8 cellular contexts compared by ENCODE assay signal in the genomic region with DNA sequence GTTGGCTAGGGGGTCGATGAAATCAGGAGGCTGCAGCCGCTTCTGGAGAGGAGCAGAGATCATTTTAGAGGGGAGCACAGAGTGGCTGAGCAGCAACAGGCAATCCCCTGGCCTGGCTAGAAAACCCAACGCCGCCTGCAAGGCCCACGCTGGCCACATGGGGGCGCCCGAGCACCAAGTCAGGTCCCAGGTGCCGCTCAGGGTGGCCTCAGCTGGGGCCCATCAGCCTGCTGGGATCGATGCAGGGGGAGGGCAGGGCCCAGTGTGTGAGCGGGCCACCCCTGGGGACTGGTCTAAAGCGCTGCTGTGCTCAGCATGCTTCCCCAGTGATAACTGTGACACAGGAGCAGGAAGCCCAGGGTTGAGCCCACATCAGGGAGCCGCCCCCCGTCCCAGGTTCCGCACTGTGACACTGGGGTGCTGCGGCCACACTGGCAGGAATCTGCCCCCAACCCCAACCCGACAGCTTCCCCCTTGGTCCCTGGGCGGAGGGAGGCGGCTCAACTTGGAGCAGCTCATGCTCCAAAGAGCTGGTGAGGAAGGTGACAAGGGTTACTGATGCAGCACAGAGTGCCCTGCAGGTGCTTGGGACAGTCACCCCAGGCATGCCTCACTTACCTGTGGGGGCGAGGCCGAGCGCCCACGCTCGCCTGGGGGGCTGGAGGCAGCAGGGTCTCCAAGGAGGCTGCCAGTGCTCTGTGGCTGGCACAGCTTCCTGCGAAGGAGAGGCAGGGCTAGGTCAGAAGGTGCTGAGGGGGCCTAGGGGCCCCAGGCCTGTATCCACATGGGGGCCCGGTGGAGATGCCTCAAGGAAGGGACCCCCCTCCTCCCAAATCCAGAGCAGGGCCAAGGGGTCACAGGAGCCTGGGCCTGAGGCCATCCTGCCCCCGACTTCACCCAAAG. TPM values are rescaled to one million over a fixed set of nuclear protein-coding genes. Genes with fewer than 3 reads are reported as not detected.
DNase-seq lines count a peak whose midpoint lies in the region; ATAC-seq and TF ChIP-seq lines count a peak whose summit lies in the region.

No MANE protein-coding gene starts in this region.

- H3K36me3 Mint-ChIP-seq in CD4-positive, alpha-beta memory T cell = peaks cover 12 to 50% of the 10 kb centered on the region in 2 donors
- H3K36me3 Mint-ChIP-seq in activated CD4-positive, alpha-beta memory T cell treated with anti-CD3 and anti-CD28 coated beads for 36 hours = peaks cover 15% of the 10 kb centered on the region

- ATAC-seq in GM19328 (IDR thresholded peaks at IDR 0.05; ENCODE audit: unreplicated experiment) = no peak

- H3K79me1 ChIP-seq in mesendoderm (ENCODE audit: low read length) = no peaks in the 10 kb centered on the region

- H3K9me3 Mint-ChIP-seq in CD4-positive, alpha-beta memory T cell = no peaks in the 10 kb centered on the region
- H3K9me3 Mint-ChIP-seq in activated CD4-positive, alpha-beta memory T cell treated with anti-CD3 and anti-CD28 coated beads for 36 hours = no peaks in the 10 kb centered on the region

- CTCF ChIA-PET in CD4-positive, alpha-beta memory T cell (lab: Charles Lee; ENCODE audit: partially characterized antibody) = interaction anchor here (0.7 to 4.6 kb wide), 28 partner anchors 11 to 493 kb away, joined by 3 to 28 read pairs (median 4); a partner anchor contains a TSS
- CTCF ChIA-PET in activated CD4-positive, alpha-beta memory T cell treated with anti-CD3 and anti-CD28 coated beads for 36 hours (lab: Charles Lee) = interaction anchor here (0.7 to 4.2 kb wide), 29 partner anchors 10 to 535 kb away, joined by 3 to 56 read pairs (median 4); a partner anchor contains a TSS

- peak overlapping the region in 1 of 8 donors; percentile 35 for H3K4me3 Mint-ChIP-seq in CD4-positive, alpha-beta memory T cell
- no peak overlapping the region for H3K4me3 Mint-ChIP-seq in activated CD4-positive, alpha-beta memory T cell treated with anti-CD3 and anti-CD28 coated beads for 36 hours

- no peak overlapping the region for H3K56ac ChIP-seq in mesendoderm (ENCODE audit: low read length)

- no peak overlapping the region for H4K8ac ChIP-seq in mesendoderm (ENCODE audit: low read depth, low read length)

- H3K4me2 ChIP-seq in mesendoderm (ENCODE audit: low read length) = no peak overlapping the region

- TF ChIP-seq CTCF in HFF-Myc (IDR thresholded peaks at IDR 0.05; ENCODE audit: low read depth, low read length, missing control alignments) (peak; percentile 97), dorsolateral prefrontal cortex (IDR thresholded peaks at IDR 0.05 in 54 of 56, conservative IDR thresholded peaks at IDR 0.05 in 2 of 56; ENCODE audit: low read depth in 1 of 56, partially characterized antibody in 56 of 56) (peak; percentile 91 to 99 (median 98))

- no peaks in the 10 kb centered on the region for H3K27me3 Mint-ChIP-seq in CD4-positive, alpha-beta memory T cell
- no peaks in the 10 kb centered on the region for H3K27me3 Mint-ChIP-seq in activated CD4-positive, alpha-beta memory T cell treated with anti-CD3 and anti-CD28 coated beads for 36 hours

- H4K5ac ChIP-seq in mesendoderm (ENCODE audit: low read length) = no peak overlapping the region

- H3K18ac ChIP-seq in mesendoderm (ENCODE audit: low read length) = no peak overlapping the region

- no peak overlapping the region for H3K4ac ChIP-seq in mesendoderm (ENCODE audit: low read depth, low read length)

- no peaks in the 10 kb centered on the region for H3K27me3 ChIP-seq in CD4-positive, alpha-beta memory T cell (ENCODE audit: insufficient read depth, low read length)
- H3K27me3 ChIP-seq in dorsolateral prefrontal cortex (no peaks in the 10 kb centered on the region), mesendoderm (ENCODE audit: insufficient read depth, low read length, poor library complexity) (no peaks in the 10 kb centered on the region)

- peak; percentile 80 to 87 (median 82) for DNase-seq in CD4-positive, alpha-beta memory T cell
- DNase-seq in HFF-Myc (ENCODE audit: extremely low read depth, low read depth) (no peak), NCI-H345 treated with DMSO at 0.1 percent for 48 hours (lab: John Stamatoyannopoulos, UW; ENCODE audit: unreplicated experiment) (peak; percentile 62), dorsolateral prefrontal cortex (peak; percentile 82 to 97 (median 92)), mesendoderm (peak; percentile 58)
- DNase-seq in activated CD4-positive, alpha-beta memory T cell treated with anti-CD3 and anti-CD28 coated beads for 36 hours = peak; percentile 91
- peak; percentile 76 to 80 for DNase-seq in stimulated activated CD8-positive, alpha-beta memory T cell treated with anti-CD3 and anti-CD28 coated beads, Interleukin-2, amount 100 ng/mL, for 1 hour (ENCODE audit: low read depth in 2 of 2)

- no peak overlapping the region for H3K4me3 ChIP-seq in CD4-positive, alpha-beta memory T cell (ENCODE audit: low read length in 2 of 2)
- H3K4me3 ChIP-seq in HFF-Myc (replicated peaks; ENCODE audit: low read depth, low read length) = no peak overlapping the region
- H3K4me3 ChIP-seq in dorsolateral prefrontal cortex = peak overlapping the region in 1 of 59 donors; percentile 19
- no peak overlapping the region for H3K4me3 ChIP-seq in mesendoderm (ENCODE audit: low read length)

- peaks cover 5% of the 10 kb centered on the region for H3K4me1 ChIP-seq in CD4-positive, alpha-beta memory T cell (ENCODE audit: insufficient read depth, low read length)
- no peaks in the 10 kb centered on the region for H3K4me1 ChIP-seq in mesendoderm (ENCODE audit: control insufficient read depth, low read depth, low read length)

- intact Hi-C loops in CD4-positive, alpha-beta memory T cell (cut with micrococcal nuclease) = loop anchor here (1.0 to 5.0 kb wide), 2 partner anchors 224 to 396 kb away; no protein-coding TSS in a partner anchor
- intact Hi-C loops in activated CD4-positive, alpha-beta memory T cell treated with anti-CD3 and anti-CD28 coated beads for 36 hours (cut with micrococcal nuclease) = no loop called here
- intact Hi-C loops in dorsolateral prefrontal cortex (cut with DNase I) = loop anchor here (5.0 to 10.0 kb wide), 5 partner anchors 114 to 416 kb away; no protein-coding TSS in a partner anchor

- no peak overlapping the region for H3K27ac ChIP-seq in CD4-positive, alpha-beta memory T cell (ENCODE audit: low read depth, low read length)
- H3K27ac ChIP-seq in dorsolateral prefrontal cortex (peak overlapping the region in 19 of 59 donors; percentile 1 to 72 (median 36)), mesendoderm (ENCODE audit: low read depth, low read length) (no peak overlapping the region)

- no peak overlapping the region for H2BK120ac ChIP-seq in mesendoderm (ENCODE audit: low read depth, low read length)

- H2BK15ac ChIP-seq in mesendoderm (replicated peaks; ENCODE audit: low read depth) = no peak overlapping the region

- H3K9ac ChIP-seq in mesendoderm (ENCODE audit: low read length) = no peak overlapping the region

- no peak overlapping the region for H2AK5ac ChIP-seq in mesendoderm (ENCODE audit: low read length)

- WGBS in mesendoderm (ENCODE audit: extremely low coverage, insufficient coverage, low lambda C conversion rate) = no CpG with 5 or more reads among the region's 26 CpGs

- no peaks in the 10 kb centered on the region for H3K79me2 ChIP-seq in mesendoderm (ENCODE audit: control insufficient read depth, insufficient read depth, low read length)

- peaks cover 34% of the 10 kb centered on the region for H3K36me3 ChIP-seq in CD4-positive, alpha-beta memory T cell (ENCODE audit: insufficient read depth, low read length)
- H3K36me3 ChIP-seq in mesendoderm (ENCODE audit: control insufficient read depth, insufficient read depth, low read length) = no peaks in the 10 kb centered on the region

- no peaks in the 10 kb centered on the region for H3K9me3 ChIP-seq in CD4-positive, alpha-beta memory T cell (ENCODE audit: control insufficient read depth in 1 of 2, low read length in 2 of 2)

- POLR2A ChIA-PET in CD4-positive, alpha-beta memory T cell (lab: Charles Lee; ENCODE audit: partially characterized antibody) = interaction anchor here (0.6 to 1.3 kb wide), 6 partner anchors 9 to 382 kb away, joined by 3 to 4 read pairs (median 3); a partner anchor contains a TSS
- POLR2A ChIA-PET in activated CD4-positive, alpha-beta memory T cell treated with anti-CD3 and anti-CD28 coated beads for 36 hours (lab: Charles Lee) = interaction anchor here (0.6 kb wide), 1 partner anchor 579 kb away, joined by 3 read pairs; no protein-coding TSS in a partner anchor

- H3K23ac ChIP-seq in mesendoderm (ENCODE audit: low read length) = no peak overlapping the region

- no peak overlapping the region for H2BK5ac ChIP-seq in mesendoderm (ENCODE audit: low read length)

- peaks cover 3 to 19% (median 7%) of the 10 kb centered on the region in 4 donors for H3K4me1 Mint-ChIP-seq in CD4-positive, alpha-beta memory T cell
- no peaks in the 10 kb centered on the region for H3K4me1 Mint-ChIP-seq in activated CD4-positive, alpha-beta memory T cell treated with anti-CD3 and anti-CD28 coated beads for 36 hours (ENCODE audit: low read depth)

- H3K27ac Mint-ChIP-seq in CD4-positive, alpha-beta memory T cell = peak overlapping the region in 5 of 7 donors; percentile 22 to 77 (median 70)
- no peak overlapping the region for H3K27ac Mint-ChIP-seq in activated CD4-positive, alpha-beta memory T cell treated with anti-CD3 and anti-CD28 coated beads for 36 hours

RNA-seq across cellular contexts. Expression of a gene that starts 13.3 kb away (rescaled TPM):
- total RNA-seq in CD4-positive, alpha-beta memory T cell = 10 to 100 TPM; 37.1 to 43.2 TPM
- 10 to 100 TPM; 27.5 to 36.3 TPM for polyA plus RNA-seq in CD4-positive, alpha-beta memory T cell
- total RNA-seq in activated CD4-positive, alpha-beta memory T cell treated with anti-CD3 and anti-CD28 coated beads for 36 hours = 10 to 100 TPM; 19.3 to 20.0 TPM
- 100 to 1,000 TPM in 1 of 120 experiments, 10 to 100 TPM in 118, 1 to 10 TPM in 1; 7.4 to 118 (median 26.3) TPM for total RNA-seq in dorsolateral prefrontal cortex
- 76.6 TPM for polyA plus RNA-seq in mesendoderm (2013, experiment 1 of 2)
- polyA plus RNA-seq in mesendoderm (2013, experiment 2 of 2) = 79.2 TPM

RNA-seq across cellular contexts. Expression of a gene that starts 32.0 kb away (rescaled TPM):
- 10 to 100 TPM; 71.3 to 73.4 TPM for total RNA-seq in CD4-positive, alpha-beta memory T cell
- 100 to 1,000 TPM in 1 of 2 donors, 10 to 100 TPM in 1; 81.5 to 108 TPM for polyA plus RNA-seq in CD4-positive, alpha-beta memory T cell
- 100 to 1,000 TPM in 1 of 2 experiments, 10 to 100 TPM in 1; 97.9 to 102 TPM for total RNA-seq in activated CD4-positive, alpha-beta memory T cell treated with anti-CD3 and anti-CD28 coated beads for 36 hours
- total RNA-seq in dorsolateral prefrontal cortex = 100 to 1,000 TPM in 39 of 120 experiments, 10 to 100 TPM in 81; 42.5 to 168 (median 93.8) TPM
- polyA plus RNA-seq in mesendoderm (2013, experiment 1 of 2) = 35.0 TPM
- polyA plus RNA-seq in mesendoderm (2013, experiment 2 of 2) = 35.5 TPM

RNA-seq across cellular contexts. Expression of a gene that starts 53.8 kb away (rescaled TPM):
- under 1 TPM; 0.73 to 0.91 TPM for total RNA-seq in CD4-positive, alpha-beta memory T cell
- polyA plus RNA-seq in CD4-positive, alpha-beta memory T cell = under 1 TPM in 1 of 2 donors, not detected in 1; 0.07 TPM
- not detected for total RNA-seq in activated CD4-positive, alpha-beta memory T cell treated with anti-CD3 and anti-CD28 coated beads for 36 hours
- total RNA-seq in dorsolateral prefrontal cortex = 10 to 100 TPM in 1 of 120 experiments, 1 to 10 TPM in 99, under 1 TPM in 19, not detected in 1; 0.44 to 11.8 (median 1.8) TPM
- not detected for polyA plus RNA-seq in mesendoderm (2013, experiment 1 of 2)
- 0.03 TPM for polyA plus RNA-seq in mesendoderm (2013, experiment 2 of 2)
